In genomic region chr17:50571681-50572080, GRCh38 we compare ENCODE assay signal across 34 cellular contexts. TPM values are rescaled to one million over a fixed set of nuclear protein-coding genes. Genes with fewer than 3 reads are reported as not detected.
"Had no signal": no experiment of that assay in that cellular context is flagged by ENCODE, and none has a peak within 500 bp of the region (broad histone marks: within the 10 kb centered on the region; RNA-seq: fewer than 3 reads in every experiment).

No MANE protein-coding gene starts in this region.

- H3K27ac ChIP-seq: ascending aorta, VCaP had no signal

- H3K36me3 ChIP-seq: ascending aorta, cardiac muscle cell had no signal

- H3K27me3 ChIP-seq: ascending aorta, cardiac muscle cell had no signal

- H3K4me1 ChIP-seq: ascending aorta had no signal

- H3K4me3 ChIP-seq: ascending aorta, cardiac muscle cell had no signal

- DNase-seq: activated CD4-positive, alpha-beta memory T cell treated with anti-CD3 and anti-CD28 coated beads, Interleukin-2, amount 10 ng/mL, durations not matched to agents 7 days and 5 days; activated CD4-positive, alpha-beta T cell treated with anti-CD3 and anti-CD28 coated beads for 1 hour; activated CD4-positive, alpha-beta T cell treated with anti-CD3 and anti-CD28 coated beads for 36 hours; activated CD4-positive, alpha-beta T cell treated with anti-CD3 and anti-CD28 coated beads for 48 hours; activated CD4-positive, alpha-beta T cell treated with anti-CD3 and anti-CD28 coated beads, Interleukin-2, amount 10 ng/mL, durations not matched to agents 7 days and 5 days; activated CD4-positive, alpha-beta T cell treated with anti-CD3 and anti-CD28 coated beads, Interleukin-2, amount 50 U/mL, for 48 hours; activated CD4-positive, CD25-positive, alpha-beta regulatory T cell; activated CD8-positive, alpha-beta memory T cell treated with anti-CD3 and anti-CD28 coated beads for 24 hours; activated CD8-positive, alpha-beta memory T cell treated with anti-CD3 and anti-CD28 coated beads, Interleukin-2, amount 10 ng/mL, durations not matched to agents 7 days and 5 days; activated CD8-positive, alpha-beta memory T cell treated with anti-CD3 and anti-CD28 coated beads, Interleukin-2, amount 50 U/mL, for 48 hours; activated CD8-positive, alpha-beta T cell treated with anti-CD3 and anti-CD28 coated beads, Interleukin-2, amount 10 ng/mL, durations not matched to agents 7 days and 5 days; activated effector memory CD4-positive, alpha-beta T cell treated with Interleukin-2 at 50 U/mL for 16 hours; activated gamma-delta T cell; activated naive CD4-positive, alpha-beta T cell treated with anti-CD3 and anti-CD28 coated beads, Interleukin-2, amount 10 ng/mL, durations not matched to agents 7 days and 5 days; activated naive CD4-positive, alpha-beta T cell treated with Interleukin-2 at 50 U/mL for 16 hours; activated naive CD8-positive, alpha-beta T cell treated with anti-CD3 and anti-CD28 coated beads, Interleukin-2, amount 10 ng/mL, durations not matched to agents 7 days and 5 days; activated naive CD8-positive, alpha-beta T cell treated with anti-CD3 and anti-CD28 coated beads, Interleukin-2, amount 50 U/mL, for 24 hours; activated T-cell treated with anti-CD3 and anti-CD28 coated beads, Interleukin-2, amount 50 U/mL, for 24 hours; activated T-cell treated with anti-CD3 and anti-CD28 coated beads, Interleukin-2, amount 50 U/mL, for 48 hours; amygdala; anterior cingulate cortex; caudate nucleus; cerebellar nuclear complex; T-helper 1 cell; T-helper 2 cell; T-helper 9 cell had no signal

- FAIRE-seq: TTC549 had no signal

- ATAC-seq: activated CD4-positive, alpha-beta T cell treated with anti-CD3 and anti-CD28 coated beads for 36 hours; activated CD4-positive, CD25-positive, alpha-beta regulatory T cell treated with anti-CD3 and anti-CD28 coated beads, Interleukin-2, amount 50 U/mL, for 24 hours; activated CD8-positive, alpha-beta memory T cell treated with anti-CD3 and anti-CD28 coated beads, Interleukin-2, amount 10 ng/mL, durations not matched to agents 7 days and 5 days; activated CD8-positive, alpha-beta T cell treated with anti-CD3 and anti-CD28 coated beads, Interleukin-2, amount 10 ng/mL, durations not matched to agents 7 days and 5 days; activated naive CD8-positive, alpha-beta T cell treated with anti-CD3 and anti-CD28 coated beads, Interleukin-2, amount 50 U/mL, for 24 hours; WTC11 had no signal

- H3K9me3 ChIP-seq: ascending aorta had no signal

RNA-seq across cellular contexts. Expression of gene CACNA1G, which starts 11.2 kb away (rescaled TPM):
- total RNA-seq: activated CD4-positive, alpha-beta memory T cell treated with anti-CD3 and anti-CD28 coated beads, Interleukin-2, amount 10 ng/mL, durations not matched to agents 7 days and 5 days; activated CD4-positive, alpha-beta T cell treated with anti-CD3 and anti-CD28 coated beads for 36 hours; activated CD4-positive, alpha-beta T cell treated with anti-CD3 and anti-CD28 coated beads, Interleukin-2, amount 10 ng/mL, durations not matched to agents 7 days and 5 days; activated CD8-positive, alpha-beta memory T cell treated with anti-CD3 and anti-CD28 coated beads, Interleukin-2, amount 10 ng/mL, durations not matched to agents 7 days and 5 days; activated CD8-positive, alpha-beta T cell treated with anti-CD3 and anti-CD28 coated beads, Interleukin-2, amount 10 ng/mL, durations not matched to agents 7 days and 5 days; activated T-helper 2 cell treated with anti-CD3 and anti-CD28 coated beads, Interferon-gamma antibody, Interleukin-2, Interleukin-4, amounts not matched to agents 10 μg/mL and 5 μg/mL and 100 μg/mL, durations not matched to agents 14 hours and 24 hours and 36 hours; bronchial epithelial cell had no signal

RNA-seq across cellular contexts. Expression of gene EPN3, which starts 39.1 kb away (rescaled TPM):
- total RNA-seq: activated CD4-positive, alpha-beta memory T cell treated with anti-CD3 and anti-CD28 coated beads, Interleukin-2, amount 10 ng/mL, durations not matched to agents 7 days and 5 days; activated CD4-positive, alpha-beta T cell treated with anti-CD3 and anti-CD28 coated beads for 36 hours; activated CD4-positive, alpha-beta T cell treated with anti-CD3 and anti-CD28 coated beads, Interleukin-2, amount 10 ng/mL, durations not matched to agents 7 days and 5 days; activated CD8-positive, alpha-beta memory T cell treated with anti-CD3 and anti-CD28 coated beads, Interleukin-2, amount 10 ng/mL, durations not matched to agents 7 days and 5 days; activated CD8-positive, alpha-beta T cell treated with anti-CD3 and anti-CD28 coated beads, Interleukin-2, amount 10 ng/mL, durations not matched to agents 7 days and 5 days; activated naive CD8-positive, alpha-beta T cell treated with anti-CD3 and anti-CD28 coated beads, Interleukin-2, amount 10 ng/mL, durations not matched to agents 7 days and 5 days; activated T-helper 2 cell treated with anti-CD3 and anti-CD28 coated beads, Interferon-gamma antibody, Interleukin-2, Interleukin-4, amounts not matched to agents 10 μg/mL and 5 μg/mL and 100 μg/mL, durations not matched to agents 14 hours and 24 hours and 36 hours had no signal
